In genomic region chr1:182604128-182604834, GRCh38 we compare ENCODE assay signal across 8 cellular contexts. TPM values are rescaled to one million over a fixed set of nuclear protein-coding genes. Genes with fewer than 3 reads are reported as not detected.
DNase-seq lines count a peak whose midpoint lies in the region; ATAC-seq and TF ChIP-seq lines count a peak whose summit lies in the region.

TSS of gene RGS16 (minus strand) at chr1:182604389. CDS start at chr1:182604259, 130 bp downstream.

- DNase-seq in DMS53 treated with DMSO at 0.1 percent for 48 hours (lab: John Stamatoyannopoulos, UW; ENCODE audit: unreplicated experiment) (peak; percentile 88), Peyer's patch (peak; percentile 96 to 98 (median 96)), esophagus squamous epithelium (lab: John Stamatoyannopoulos, UW) (peak; percentile 77), myocyte (ENCODE audit: low read depth) (peak; percentile 90)
- DNase-seq in activated T-cell treated with anti-CD3 and anti-CD28 coated beads, Interleukin-2, amount 50 U/mL, for 48 hours: peak; percentile 96 to 97
- DNase-seq in stimulated activated effector memory CD8-positive, alpha-beta T cell treated with anti-CD3 and anti-CD28 coated beads, Interleukin-12 subunit alpha, Interleukin-12 subunit beta, amount 100 ng/mL, for 72 hours (ENCODE audit: low spot score in 2 of 2): peak; percentile 87 to 96

- H3K27me3 ChIP-seq in KMS-11 (ENCODE audit: insufficient read depth, low read depth): peaks cover 2% of the 10 kb centered on the region; the same call in 1 of the 2 replicates
- H3K27me3 ChIP-seq in Peyer's patch: no peaks in the 10 kb centered on the region
- no peaks in the 10 kb centered on the region for H3K27me3 ChIP-seq in esophagus squamous epithelium

- no peak within 1 kb of the TSS for H3K4me3 Mint-ChIP-seq in stimulated activated effector memory CD8-positive, alpha-beta T cell treated with anti-CD3 and anti-CD28 coated beads, Interleukin-12 subunit alpha, Interleukin-12 subunit beta, amount 100 ng/mL, for 72 hours

- H3K9ac ChIP-seq in KMS-11: peak within 1 kb of the TSS; percentile 74

- H3K9me3 Mint-ChIP-seq in stimulated activated effector memory CD8-positive, alpha-beta T cell treated with anti-CD3 and anti-CD28 coated beads, Interleukin-12 subunit alpha, Interleukin-12 subunit beta, amount 100 ng/mL, for 72 hours: no peaks in the 10 kb centered on the region

- H3K4me2 ChIP-seq in KMS-11: peak within 1 kb of the TSS; percentile 74

- H3K36me3 ChIP-seq in KMS-11 (ENCODE audit: insufficient read depth) (peaks cover 17% of the 10 kb centered on the region; the same call in 1 of the 2 replicates), Peyer's patch (no peaks in the 10 kb centered on the region), esophagus squamous epithelium (peaks cover 0 to 13% (median 0%) of the 10 kb centered on the region in 3 donors)

- peaks cover 19% of the 10 kb centered on the region for H3K4me1 Mint-ChIP-seq in stimulated activated effector memory CD8-positive, alpha-beta T cell treated with anti-CD3 and anti-CD28 coated beads, Interleukin-12 subunit alpha, Interleukin-12 subunit beta, amount 100 ng/mL, for 72 hours

- H2AFZ ChIP-seq in KMS-11 (ENCODE audit: low read depth): peak within 1 kb of the TSS; percentile 56

- H4K20me1 ChIP-seq in KMS-11 (ENCODE audit: insufficient read depth): peaks cover 20% of the 10 kb centered on the region

- WGBS in esophagus squamous epithelium, 2 donors: 2% methylated on average over 17 of the region's 44 CpGs; no CpG with 5 or more reads in 1 of the 2 donors

- TF ChIP-seq POLR2A in Peyer's patch (IDR thresholded peaks at IDR 0.05): peak in 1 of 2 donors; percentile 75
- peak in 2 of 4 donors; percentile 52 to 86 for TF ChIP-seq POLR2A in esophagus squamous epithelium (IDR thresholded peaks at IDR 0.05)

- peaks cover 33% of the 10 kb centered on the region for H3K79me2 ChIP-seq in KMS-11 (ENCODE audit: insufficient read depth, low read depth)

- no peaks in the 10 kb centered on the region for H3K36me3 Mint-ChIP-seq in stimulated activated effector memory CD8-positive, alpha-beta T cell treated with anti-CD3 and anti-CD28 coated beads, Interleukin-12 subunit alpha, Interleukin-12 subunit beta, amount 100 ng/mL, for 72 hours

- H3K4me3 ChIP-seq in KMS-11 (IDR thresholded peaks at IDR 0.05; ENCODE audit: insufficient read depth, low read depth, low read length): peak within 1 kb of the TSS; percentile 96
- peak within 1 kb of the TSS; percentile 30 to 56 (median 54) for H3K4me3 ChIP-seq in Peyer's patch
- peak within 1 kb of the TSS; percentile 27 to 73 (median 48) for H3K4me3 ChIP-seq in esophagus squamous epithelium

- no peak within 1 kb of the TSS for H3K27ac Mint-ChIP-seq in stimulated activated effector memory CD8-positive, alpha-beta T cell treated with anti-CD3 and anti-CD28 coated beads, Interleukin-12 subunit alpha, Interleukin-12 subunit beta, amount 100 ng/mL, for 72 hours

- peak; percentile 81 for ATAC-seq in GM21717 (IDR thresholded peaks at IDR 0.05; ENCODE audit: unreplicated experiment)
- ATAC-seq in stimulated activated effector memory CD8-positive, alpha-beta T cell treated with anti-CD3 and anti-CD28 coated beads, Interleukin-12 subunit alpha, Interleukin-12 subunit beta, amount 100 ng/mL, for 72 hours: peak; percentile 91

- H3K9me3 ChIP-seq in Peyer's patch: no peaks in the 10 kb centered on the region
- H3K9me3 ChIP-seq in esophagus squamous epithelium: no peaks in the 10 kb centered on the region

- H3K27ac ChIP-seq in KMS-11: peak within 1 kb of the TSS; percentile 45
- peak within 1 kb of the TSS; percentile 23 to 76 (median 48) for H3K27ac ChIP-seq in Peyer's patch
- H3K27ac ChIP-seq in esophagus squamous epithelium: peak within 1 kb of the TSS; percentile 2 to 74 (median 60)

- intact Hi-C loops in esophagus squamous epithelium (cut with DNase I): no loop called here

- H3K4me1 ChIP-seq in KMS-11 (ENCODE audit: low read depth, poor library complexity, severe bottlenecking): peaks cover 66% of the 10 kb centered on the region
- peaks cover 0 to 17% (median 1%) of the 10 kb centered on the region in 4 donors for H3K4me1 ChIP-seq in Peyer's patch
- H3K4me1 ChIP-seq in esophagus squamous epithelium: peaks cover 4 to 42% (median 17%) of the 10 kb centered on the region in 3 donors

- TF ChIP-seq CTCF in KMS-11 (conservative IDR thresholded peaks at IDR 0.05; ENCODE audit: low read depth, low read length) (no peak), Peyer's patch (IDR thresholded peaks at IDR 0.05) (no peak), esophagus squamous epithelium (IDR thresholded peaks at IDR 0.05) (peak in 2 of 6 experiments; percentile 4 to 9)

RNA-seq across cellular contexts. Expression of gene RGS16, which starts in this region (rescaled TPM):
- under 1 TPM in 1 of 4 donors, not detected in 3; 0.40 TPM for total RNA-seq in Peyer's patch
- 1 to 10 TPM; 1.1 to 2.2 (median 1.3) TPM for total RNA-seq in esophagus squamous epithelium
- total RNA-seq in myocyte: 5.1 and 12.1 TPM in 2 replicates
- polyA plus RNA-seq in myocyte (2012): 19.6 TPM

Comparison
In these comparisons a context has a peak if more than half of its experiments do, and no peak if none do; other contexts are left out.
1. Peak in every context shown above with its lines: DNase-seq, ATAC-seq, H3K4me3 ChIP-seq and H3K27ac ChIP-seq.
2. Peak in DNase-seq, H3K4me3 ChIP-seq and H3K27ac ChIP-seq in Peyer's patch; RNA of the gene not detected or under 1 TPM.